In the genomic region with DNA sequence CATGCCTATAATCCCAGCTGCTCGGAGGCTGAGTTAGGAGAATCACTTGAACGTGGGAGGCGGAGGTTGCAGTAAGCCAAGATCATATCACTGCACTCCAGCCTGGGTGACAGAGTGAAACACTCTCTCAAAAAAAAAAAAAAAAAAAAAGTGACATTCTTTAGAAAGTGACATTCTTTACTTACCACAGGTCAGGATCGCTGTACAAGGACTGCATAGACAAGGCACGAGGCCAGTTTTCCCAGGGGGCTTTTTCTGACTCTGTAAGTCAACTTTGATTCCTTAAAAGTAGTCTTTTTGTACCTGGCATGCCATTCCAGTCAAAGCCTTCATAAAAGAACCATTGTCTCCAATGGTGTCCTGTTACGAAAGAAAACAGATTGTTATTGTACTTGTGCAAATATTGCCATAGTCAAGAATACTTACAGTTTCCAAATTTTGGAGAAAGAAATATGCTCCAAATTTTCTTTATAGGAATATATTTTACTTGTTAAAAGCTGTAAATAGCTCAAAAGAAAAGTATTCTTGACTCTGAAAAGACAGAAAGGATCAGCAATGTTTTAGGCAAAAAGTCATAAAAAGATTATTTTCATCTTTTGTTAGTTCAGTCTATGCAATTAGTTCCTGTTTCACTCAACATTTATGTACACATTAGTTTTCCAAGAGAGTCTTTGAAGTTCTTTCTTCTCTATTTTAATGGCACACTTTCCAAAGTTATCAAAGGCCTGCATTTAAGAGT, we compare ENCODE assay signal across 1 cellular context.
TF ChIP-seq lines count a peak whose summit lies in the region.

No MANE protein-coding gene starts in this region.

TF ChIP-seq in HepG2, 621 proteins besides CTCF, POLR2A, EP300 and RAD21 (continued from another document and continues in another):
- TF ChIP-seq HOMEZ (CRISPR knock-in tag; IDR thresholded peaks at IDR 0.05; ENCODE audit: low read depth): no peak
- TF ChIP-seq ZNF75D (CRISPR knock-in tag; IDR thresholded peaks at IDR 0.05; ENCODE audit: borderline replicate concordance): no peak
- TF ChIP-seq, protein P1, sequence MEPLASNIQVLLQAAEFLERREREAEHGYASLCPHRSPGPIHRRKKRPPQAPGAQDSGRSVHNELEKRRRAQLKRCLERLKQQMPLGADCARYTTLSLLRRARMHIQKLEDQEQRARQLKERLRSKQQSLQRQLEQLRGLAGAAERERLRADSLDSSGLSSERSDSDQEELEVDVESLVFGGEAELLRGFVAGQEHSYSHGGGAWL (CRISPR knock-in tag; IDR thresholded peaks at IDR 0.05): no peak
- no peak for TF ChIP-seq ZBTB44 (CRISPR knock-in tag; IDR thresholded peaks at IDR 0.05)
- TF ChIP-seq ZNF720 (CRISPR knock-in tag; IDR thresholded peaks at IDR 0.05): no peak
- TF ChIP-seq ZFP90 (CRISPR knock-in tag; IDR thresholded peaks at IDR 0.05; ENCODE audit: borderline replicate concordance): no peak
- TF ChIP-seq GABPB1 (CRISPR knock-in tag; IDR thresholded peaks at IDR 0.05): no peak
- TF ChIP-seq, protein P2, sequence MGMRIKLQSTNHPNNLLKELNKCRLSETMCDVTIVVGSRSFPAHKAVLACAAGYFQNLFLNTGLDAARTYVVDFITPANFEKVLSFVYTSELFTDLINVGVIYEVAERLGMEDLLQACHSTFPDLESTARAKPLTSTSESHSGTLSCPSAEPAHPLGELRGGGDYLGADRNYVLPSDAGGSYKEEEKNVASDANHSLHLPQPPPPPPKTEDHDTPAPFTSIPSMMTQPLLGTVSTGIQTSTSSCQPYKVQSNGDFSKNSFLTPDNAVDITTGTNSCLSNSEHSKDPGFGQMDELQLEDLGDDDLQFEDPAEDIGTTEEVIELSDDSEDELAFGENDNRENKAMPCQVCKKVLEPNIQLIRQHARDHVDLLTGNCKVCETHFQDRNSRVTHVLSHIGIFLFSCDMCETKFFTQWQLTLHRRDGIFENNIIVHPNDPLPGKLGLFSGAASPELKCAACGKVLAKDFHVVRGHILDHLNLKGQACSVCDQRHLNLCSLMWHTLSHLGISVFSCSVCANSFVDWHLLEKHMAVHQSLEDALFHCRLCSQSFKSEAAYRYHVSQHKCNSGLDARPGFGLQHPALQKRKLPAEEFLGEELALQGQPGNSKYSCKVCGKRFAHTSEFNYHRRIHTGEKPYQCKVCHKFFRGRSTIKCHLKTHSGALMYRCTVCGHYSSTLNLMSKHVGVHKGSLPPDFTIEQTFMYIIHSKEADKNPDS (CRISPR knock-in tag; IDR thresholded peaks at IDR 0.05): no peak
- no peak; the same call in 1 of the 2 replicates for TF ChIP-seq NFKBIZ (CRISPR knock-in tag; IDR thresholded peaks at IDR 0.05)
- TF ChIP-seq ZNF225 (CRISPR knock-in tag; IDR thresholded peaks at IDR 0.05): no peak
- 0 out of 2 replicates have a peak, but pooled peaks have one; percentile 28 for TF ChIP-seq HDAC1 (CRISPR knock-in tag; IDR thresholded peaks at IDR 0.05)
- no peak for TF ChIP-seq POLR2AphosphoS2 (IDR thresholded peaks at IDR 0.05; ENCODE audit: low read depth, low read length)
- TF ChIP-seq HHEX (CRISPR knock-in tag; IDR thresholded peaks at IDR 0.05): peak; percentile 11; the same call in 1 of the 2 replicates
- TF ChIP-seq ZKSCAN5 (CRISPR knock-in tag; IDR thresholded peaks at IDR 0.05): no peak
- peak; percentile 50; the same call in 1 of the 2 replicates for TF ChIP-seq MAX (IDR thresholded peaks at IDR 0.05)
- TF ChIP-seq ZNF431 (CRISPR knock-in tag; IDR thresholded peaks at IDR 0.05; ENCODE audit: borderline replicate concordance, low read depth): no peak
- TF ChIP-seq, protein P3, sequence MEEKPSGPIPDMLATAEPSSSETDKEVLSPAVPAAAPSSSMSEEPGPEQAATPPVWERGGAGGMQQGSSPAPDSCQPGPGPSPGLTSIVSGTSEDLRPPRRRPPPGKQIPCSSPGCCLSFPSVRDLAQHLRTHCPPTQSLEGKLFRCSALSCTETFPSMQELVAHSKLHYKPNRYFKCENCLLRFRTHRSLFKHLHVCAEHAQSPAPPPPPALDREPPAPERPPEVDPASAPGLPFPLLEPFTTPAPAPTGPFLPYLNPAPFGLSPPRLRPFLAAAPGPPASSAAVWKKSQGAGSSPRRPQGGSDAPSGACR (CRISPR knock-in tag; IDR thresholded peaks at IDR 0.05): no peak
- TF ChIP-seq HOXA3 (CRISPR knock-in tag; IDR thresholded peaks at IDR 0.05): no peak; the same call in 1 of the 2 replicates
- no peak for TF ChIP-seq HNRNPK (IDR thresholded peaks at IDR 0.05; ENCODE audit: low read depth, low read length, poor library complexity, severe bottlenecking)
- no peak for TF ChIP-seq ZNF766 (CRISPR knock-in tag; IDR thresholded peaks at IDR 0.05; ENCODE audit: borderline replicate concordance)
- TF ChIP-seq ZNF776 (CRISPR knock-in tag; IDR thresholded peaks at IDR 0.05): no peak
- peak in 1 of 2 experiments; percentile 50; a peak in 1 of 4 replicates for TF ChIP-seq ATF4 (CRISPR knock-in tag; IDR thresholded peaks at IDR 0.05)
- TF ChIP-seq, protein P4, sequence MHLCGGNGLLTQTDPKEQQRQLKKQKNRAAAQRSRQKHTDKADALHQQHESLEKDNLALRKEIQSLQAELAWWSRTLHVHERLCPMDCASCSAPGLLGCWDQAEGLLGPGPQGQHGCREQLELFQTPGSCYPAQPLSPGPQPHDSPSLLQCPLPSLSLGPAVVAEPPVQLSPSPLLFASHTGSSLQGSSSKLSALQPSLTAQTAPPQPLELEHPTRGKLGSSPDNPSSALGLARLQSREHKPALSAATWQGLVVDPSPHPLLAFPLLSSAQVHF (CRISPR knock-in tag; IDR thresholded peaks at IDR 0.05): no peak
- no peak for TF ChIP-seq ZNF34 (CRISPR knock-in tag; IDR thresholded peaks at IDR 0.05; ENCODE audit: borderline replicate concordance)
- TF ChIP-seq REPIN1 (CRISPR knock-in tag; IDR thresholded peaks at IDR 0.05; ENCODE audit: borderline replicate concordance, low read depth): no peak
- no peak for TF ChIP-seq ZNF703 (CRISPR knock-in tag; IDR thresholded peaks at IDR 0.05; ENCODE audit: borderline replicate concordance)
- TF ChIP-seq FIP1L1 (IDR thresholded peaks at IDR 0.05; ENCODE audit: borderline replicate concordance, insufficient read depth, low read depth, low read length): no peak
- no peak for TF ChIP-seq NONO (IDR thresholded peaks at IDR 0.05)
- TF ChIP-seq NONO (CRISPR knock-in tag; conservative IDR thresholded peaks at IDR 0.05): no peak
- no peak for TF ChIP-seq ZSCAN20 (CRISPR knock-in tag; IDR thresholded peaks at IDR 0.05; ENCODE audit: borderline replicate concordance)
- TF ChIP-seq HIVEP1 (CRISPR knock-in tag; IDR thresholded peaks at IDR 0.05): no peak
- TF ChIP-seq SRF (IDR thresholded peaks at IDR 0.05; ENCODE audit: low read depth, low read length): no peak
- no peak for TF ChIP-seq KDM1A (CRISPR knock-in tag; IDR thresholded peaks at IDR 0.05)
- TF ChIP-seq RAD51 (IDR thresholded peaks at IDR 0.05; ENCODE audit: borderline replicate concordance): no peak
- TF ChIP-seq NCOR1 (IDR thresholded peaks at IDR 0.05; ENCODE audit: borderline replicate concordance, low read length): peak; percentile 96
- TF ChIP-seq SRY (CRISPR knock-in tag; IDR thresholded peaks at IDR 0.05): no peak
- TF ChIP-seq ARID2 (CRISPR knock-in tag; IDR thresholded peaks at IDR 0.05; ENCODE audit: borderline replicate concordance): no peak
- TF ChIP-seq ZNF615 (CRISPR knock-in tag; IDR thresholded peaks at IDR 0.05; ENCODE audit: borderline replicate concordance): no peak
- TF ChIP-seq AGO1 (IDR thresholded peaks at IDR 0.05; ENCODE audit: low read depth, low read length, poor library complexity, severe bottlenecking): no peak
- no peak for TF ChIP-seq ZSCAN25 (CRISPR knock-in tag; IDR thresholded peaks at IDR 0.05)
- TF ChIP-seq SAFB2 (CRISPR knock-in tag; IDR thresholded peaks at IDR 0.05; ENCODE audit: borderline replicate concordance, low read depth): no peak
- no peak for TF ChIP-seq USF2 (IDR thresholded peaks at IDR 0.05; ENCODE audit: low read depth, low read length)
- TF ChIP-seq USF2 (CRISPR knock-in tag; IDR thresholded peaks at IDR 0.05; ENCODE audit: borderline replicate concordance): no peak
- TF ChIP-seq SIX4 (CRISPR knock-in tag; IDR thresholded peaks at IDR 0.05): peak; percentile 91
- TF ChIP-seq DR1 (CRISPR knock-in tag; IDR thresholded peaks at IDR 0.05): no peak
- TF ChIP-seq ZNF530 (CRISPR knock-in tag; IDR thresholded peaks at IDR 0.05; ENCODE audit: low read depth): no peak
- TF ChIP-seq WIZ (CRISPR knock-in tag; IDR thresholded peaks at IDR 0.05): no peak
- peak; percentile 31 for TF ChIP-seq ZEB1 (IDR thresholded peaks at IDR 0.05; ENCODE audit: insufficient replicate concordance, low read depth)
- TF ChIP-seq RARA (CRISPR knock-in tag; IDR thresholded peaks at IDR 0.05): peak; percentile 71
- TF ChIP-seq, protein P5, sequence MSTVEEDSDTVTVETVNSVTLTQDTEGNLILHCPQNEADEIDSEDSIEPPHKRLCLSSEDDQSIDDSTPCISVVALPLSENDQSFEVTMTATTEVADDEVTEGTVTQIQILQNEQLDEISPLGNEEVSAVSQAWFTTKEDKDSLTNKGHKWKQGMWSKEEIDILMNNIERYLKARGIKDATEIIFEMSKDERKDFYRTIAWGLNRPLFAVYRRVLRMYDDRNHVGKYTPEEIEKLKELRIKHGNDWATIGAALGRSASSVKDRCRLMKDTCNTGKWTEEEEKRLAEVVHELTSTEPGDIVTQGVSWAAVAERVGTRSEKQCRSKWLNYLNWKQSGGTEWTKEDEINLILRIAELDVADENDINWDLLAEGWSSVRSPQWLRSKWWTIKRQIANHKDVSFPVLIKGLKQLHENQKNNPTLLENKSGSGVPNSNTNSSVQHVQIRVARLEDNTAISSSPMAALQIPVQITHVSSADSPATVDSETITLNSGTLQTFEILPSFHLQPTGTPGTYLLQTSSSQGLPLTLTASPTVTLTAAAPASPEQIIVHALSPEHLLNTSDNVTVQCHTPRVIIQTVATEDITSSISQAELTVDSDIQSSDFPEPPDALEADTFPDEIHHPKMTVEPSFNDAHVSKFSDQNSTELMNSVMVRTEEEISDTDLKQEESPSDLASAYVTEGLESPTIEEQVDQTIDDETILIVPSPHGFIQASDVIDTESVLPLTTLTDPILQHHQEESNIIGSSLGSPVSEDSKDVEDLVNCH (CRISPR knock-in tag; IDR thresholded peaks at IDR 0.05): no peak
